8 cellular contexts compared by ENCODE assay signal in genomic region chr9:34675048-34675714, GRCh38. TPM values are rescaled to one million over a fixed set of nuclear protein-coding genes. Genes with fewer than 3 reads are reported as not detected.
DNase-seq lines count a peak whose midpoint lies in the region; ATAC-seq and TF ChIP-seq lines count a peak whose summit lies in the region.

No MANE protein-coding gene starts in this region.

- H3K27ac Mint-ChIP-seq in activated CD4-positive, alpha-beta T cell treated with anti-CD3 and anti-CD28 coated beads for 36 hours = no peak overlapping the region
- no peak overlapping the region for H3K27ac Mint-ChIP-seq in mesothelial cell of epicardium

- TF ChIP-seq EP300 in stomach (IDR thresholded peaks at IDR 0.05) = no peak

- H3K4me1 Mint-ChIP-seq in activated CD4-positive, alpha-beta T cell treated with anti-CD3 and anti-CD28 coated beads for 36 hours = peaks cover 2% of the 10 kb centered on the region
- peaks cover 2% of the 10 kb centered on the region for H3K4me1 Mint-ChIP-seq in mesothelial cell of epicardium

- intact Hi-C loops in activated CD4-positive, alpha-beta T cell treated with anti-CD3 and anti-CD28 coated beads for 36 hours (cut with DNase I, micrococcal nuclease) = loop anchor here (1.0 kb wide), 1 partner anchor 27 kb away; no protein-coding TSS in a partner anchor
- intact Hi-C loops in stomach (cut with DNase I; ENCODE audit: low total_unique reads) = no loop called here

- H3K9me3 ChIP-seq in stomach = no peaks in the 10 kb centered on the region

- no peaks in the 10 kb centered on the region for H3K27me3 ChIP-seq in stomach

- H3K27me3 Mint-ChIP-seq in activated CD4-positive, alpha-beta T cell treated with anti-CD3 and anti-CD28 coated beads for 36 hours = no peaks in the 10 kb centered on the region
- H3K27me3 Mint-ChIP-seq in mesothelial cell of epicardium (ENCODE audit: low read depth) = no peaks in the 10 kb centered on the region

- WGBS in stomach, 5 donors = 31 to 55% (median 36%) methylated on average over 10 of the region's 10 CpGs

- CTCF ChIA-PET in activated CD4-positive, alpha-beta T cell treated with anti-CD3 and anti-CD28 coated beads for 36 hours (lab: Charles Lee) = interaction anchor here (0.6 to 2.0 kb wide), 7 partner anchors 14 to 108 kb away, joined by 3 to 15 read pairs (median 4); partner anchors contain the start of gene GALT

- peak; percentile 80 for ATAC-seq in activated CD4-positive, alpha-beta T cell treated with anti-CD3 and anti-CD28 coated beads for 36 hours
- ATAC-seq in HG02840 (IDR thresholded peaks at IDR 0.05; ENCODE audit: low FRiP score, unreplicated experiment) = no peak

- TF ChIP-seq POLR2A in stomach (IDR thresholded peaks at IDR 0.05) = no peak

- H3K4me1 ChIP-seq in stomach = no peaks in the 10 kb centered on the region

- POLR2A ChIA-PET in activated CD4-positive, alpha-beta T cell treated with anti-CD3 and anti-CD28 coated beads for 36 hours (lab: Charles Lee) = no interaction called here

- H3K36me3 Mint-ChIP-seq in activated CD4-positive, alpha-beta T cell treated with anti-CD3 and anti-CD28 coated beads for 36 hours (ENCODE audit: low read depth) = peaks cover 3% of the 10 kb centered on the region
- H3K36me3 Mint-ChIP-seq in mesothelial cell of epicardium = peaks cover 4% of the 10 kb centered on the region

- H3K4me3 ChIP-seq in stomach = no peak overlapping the region

- H3K27ac ChIP-seq in stomach = no peak overlapping the region

- DNase-seq in AG09319 (ENCODE audit: extremely low read depth, low read depth) (no peak), GM19238 (ENCODE audit: insufficient read length, low spot score) (peak; percentile 56), NCI-H2196 treated with DMSO at 0.1 percent for 48 hours (lab: John Stamatoyannopoulos, UW; ENCODE audit: unreplicated experiment) (peak; percentile 45), mesothelial cell of epicardium (ENCODE audit: low spot score in 2 of 2, unreplicated experiment in 2 of 2) (peak; percentile 35 to 66), stomach (peak; percentile 64)
- peak; percentile 81 for DNase-seq in activated CD4-positive, alpha-beta T cell treated with anti-CD3 and anti-CD28 coated beads for 36 hours
- peak; percentile 27 for DNase-seq in effector CD4-positive, alpha-beta T cell

- no peaks in the 10 kb centered on the region for H3K9me3 Mint-ChIP-seq in activated CD4-positive, alpha-beta T cell treated with anti-CD3 and anti-CD28 coated beads for 36 hours (ENCODE audit: low read depth)
- H3K9me3 Mint-ChIP-seq in mesothelial cell of epicardium = peaks cover 13% of the 10 kb centered on the region

- no peak overlapping the region for H3K4me3 Mint-ChIP-seq in activated CD4-positive, alpha-beta T cell treated with anti-CD3 and anti-CD28 coated beads for 36 hours
- H3K4me3 Mint-ChIP-seq in mesothelial cell of epicardium = no peak overlapping the region

- peaks cover 0 to 2% (median 0%) of the 10 kb centered on the region in 4 donors for H3K36me3 ChIP-seq in stomach

- peak; percentile 96 for TF ChIP-seq CTCF in AG09319 (IDR thresholded peaks at IDR 0.05; ENCODE audit: low read depth, low read length)
- peak; percentile 28 for TF ChIP-seq CTCF in mesothelial cell of epicardium (IDR thresholded peaks at IDR 0.05; ENCODE audit: unreplicated experiment)
- TF ChIP-seq CTCF in stomach (IDR thresholded peaks at IDR 0.05) = peak in 5 of 7 experiments; percentile 29 to 66 (median 44)

RNA-seq across cellular contexts. Expression of gene CCL27, which starts 12.7 kb away (rescaled TPM):
- under 1 TPM in 1 of 2 experiments, not detected in 1; 0.23 TPM for total RNA-seq in activated CD4-positive, alpha-beta T cell treated with anti-CD3 and anti-CD28 coated beads for 36 hours
- 0.61 to 0.84 TPM in 2 of 3 replicates, not detected in the other for total RNA-seq in mesothelial cell of epicardium
- 1 to 10 TPM in 1 of 5 donors, not detected in 4; 1.3 TPM for total RNA-seq in stomach
- polyA plus RNA-seq in stomach = under 1 TPM in 1 of 3 donors, not detected in 2; 0.58 TPM

RNA-seq across cellular contexts. Expression of gene CCL19, which starts 15.9 kb away (rescaled TPM):
- under 1 TPM; 0.30 to 0.66 TPM for total RNA-seq in activated CD4-positive, alpha-beta T cell treated with anti-CD3 and anti-CD28 coated beads for 36 hours
- not detected in 3 replicates for total RNA-seq in mesothelial cell of epicardium
- 1 to 10 TPM in 2 of 5 donors, not detected in 3; 4.4 to 8.1 TPM for total RNA-seq in stomach
- polyA plus RNA-seq in stomach = 10 to 100 TPM in 1 of 3 donors, 1 to 10 TPM in 2; 4.3 to 24.1 (median 7.8) TPM

RNA-seq across cellular contexts. Expression of gene IL11RA, which starts 23.2 kb away (rescaled TPM):
- total RNA-seq in activated CD4-positive, alpha-beta T cell treated with anti-CD3 and anti-CD28 coated beads for 36 hours = 10 to 100 TPM; 18.3 to 21.3 TPM
- total RNA-seq in mesothelial cell of epicardium (112 to 114 TPM (median 113 TPM) in 3 replicates), stomach (10 to 100 TPM; 19.3 to 57.4 (median 29.0) TPM)
- 10 to 100 TPM in 1 of 3 donors, 1 to 10 TPM in 2; 4.4 to 18.8 (median 5.7) TPM for polyA plus RNA-seq in stomach

RNA-seq across cellular contexts. Expression of gene GALT, which starts 28.7 kb away (rescaled TPM):
- 10 to 100 TPM; 45.1 to 53.9 TPM for total RNA-seq in activated CD4-positive, alpha-beta T cell treated with anti-CD3 and anti-CD28 coated beads for 36 hours
- total RNA-seq in mesothelial cell of epicardium (82.7 to 95.2 TPM (median 88.5 TPM) in 3 replicates), stomach (100 to 1,000 TPM in 2 of 5 donors, 10 to 100 TPM in 3; 28.8 to 148 (median 87.8) TPM)
- 10 to 100 TPM; 17.4 to 33.1 (median 20.5) TPM for polyA plus RNA-seq in stomach

RNA-seq across cellular contexts. Expression of gene CCL21, which starts 34.8 kb away (rescaled TPM):
- not detected for total RNA-seq in activated CD4-positive, alpha-beta T cell treated with anti-CD3 and anti-CD28 coated beads for 36 hours
- total RNA-seq in mesothelial cell of epicardium (not detected in 3 replicates), stomach (10 to 100 TPM in 3 of 5 donors, 1 to 10 TPM in 1, not detected in 1; 1.7 to 51.3 (median 29.7) TPM)
- 10 to 100 TPM; 10.8 to 29.9 (median 23.4) TPM for polyA plus RNA-seq in stomach

Comparison
In these comparisons a context has a peak if more than half of its experiments do, and no peak if none do; other contexts are left out.
1. CTCF ChIP-seq: peak in every context shown above with its lines; median percentile 96 in AG09319; 44 in stomach; 28 in mesothelial cell of epicardium.